ENCODE assay signal across 8 cellular contexts in the genomic region with DNA sequence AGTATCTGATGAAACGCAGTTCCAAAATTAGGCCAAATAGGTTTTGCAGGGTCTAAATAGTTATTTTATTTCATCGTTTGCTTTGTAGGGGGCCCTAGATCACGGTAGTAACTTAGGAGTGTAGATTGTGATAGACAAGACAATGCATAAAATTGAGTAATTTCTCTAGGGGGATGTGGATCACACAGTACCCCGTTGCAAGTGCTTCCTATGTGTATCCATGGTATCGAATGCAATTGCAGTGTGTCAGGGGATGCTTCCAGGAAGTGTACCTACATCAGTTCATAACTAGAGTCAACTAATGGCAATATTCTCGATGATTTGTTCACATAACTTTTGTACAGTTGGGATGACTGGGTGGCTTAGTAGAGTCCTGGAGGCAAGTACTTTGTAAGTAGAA. TPM values are rescaled to one million over a fixed set of nuclear protein-coding genes. Genes with fewer than 3 reads are reported as not detected.
DNase-seq lines count a peak whose midpoint lies in the region; ATAC-seq and TF ChIP-seq lines count a peak whose summit lies in the region.

No MANE protein-coding gene starts in this region.

- CTCF ChIA-PET in BJ (lab: Yijun Ruan, JAX), result interaction anchor here (1.4 kb wide), 1 partner anchor 9 kb away, joined by 3 read pairs; no protein-coding TSS in a partner anchor
- CTCF ChIA-PET in HEK293 (lab: Yijun Ruan, JAX), result interaction anchor here (0.7 to 1.5 kb wide), 2 partner anchors 10 to 386 kb away, joined by 5 to 6 read pairs; no protein-coding TSS in a partner anchor
- CTCF ChIA-PET in activated CD8-positive, alpha-beta T cell treated with anti-CD3 and anti-CD28 coated beads for 36 hours (lab: Charles Lee), result interaction anchor here (0.6 kb wide), 1 partner anchor 29 kb away, joined by 3 read pairs; no protein-coding TSS in a partner anchor

- peak; percentile 10 for ATAC-seq in activated CD8-positive, alpha-beta T cell treated with anti-CD3 and anti-CD28 coated beads for 36 hours

- 13% methylated on average over 6 of the region's 6 CpGs for WGBS in hepatocyte (ENCODE audit: low lambda C conversion rate, missing lambda C conversion rate)
- WGBS in smooth muscle cell (ENCODE audit: low lambda C conversion rate), result 12% methylated on average over 6 of the region's 6 CpGs

- POLR2A ChIA-PET in BJ (lab: Charles Lee), result interaction anchor here (0.5 kb wide), 1 partner anchor 269 kb away, joined by 3 read pairs; no protein-coding TSS in a partner anchor
- POLR2A ChIA-PET in HEK293 (lab: Yijun Ruan, JAX), result interaction anchor here (0.6 to 2.2 kb wide), 3 partner anchors 25 to 66 kb away, joined by 4 to 5 read pairs (median 5); partner anchors contain the start of genes KLHL23 and METTL5
- POLR2A ChIA-PET in activated CD8-positive, alpha-beta T cell treated with anti-CD3 and anti-CD28 coated beads for 36 hours (lab: Charles Lee), result interaction anchor here (3.0 kb wide), 1 partner anchor 28 kb away, joined by 12 read pairs; the partner anchor contains the start of gene UBR3

- no peaks in the 10 kb centered on the region for H3K9me3 Mint-ChIP-seq in activated CD8-positive, alpha-beta T cell treated with anti-CD3 and anti-CD28 coated beads for 36 hours

- no peaks in the 10 kb centered on the region for H3K9me3 ChIP-seq in HEK293 (ENCODE audit: control insufficient read depth, insufficient read depth, low read depth, low read length)
- no peaks in the 10 kb centered on the region for H3K9me3 ChIP-seq in hepatocyte (ENCODE audit: low read depth)
- no peaks in the 10 kb centered on the region for H3K9me3 ChIP-seq in smooth muscle cell (replicated peaks; ENCODE audit: low read depth)

- H3K4me2 ChIP-seq in hepatocyte (peak overlapping the region; percentile 79), smooth muscle cell (peak overlapping the region; percentile 89)

- H3K9me2 ChIP-seq in hepatocyte (replicated peaks; ENCODE audit: insufficient read depth), result no peaks in the 10 kb centered on the region

- peaks cover 20% of the 10 kb centered on the region for H3K36me3 Mint-ChIP-seq in activated CD8-positive, alpha-beta T cell treated with anti-CD3 and anti-CD28 coated beads for 36 hours (ENCODE audit: low read depth)

- H3K27ac ChIP-seq in HEK293 (ENCODE audit: extremely low read depth, low read depth, low read length), result peak overlapping the region; percentile 78
- H3K27ac ChIP-seq in hepatocyte, result peak overlapping the region; percentile 88
- peak overlapping the region; percentile 75 for H3K27ac ChIP-seq in smooth muscle cell (ENCODE audit: low read depth)

- H3K27ac Mint-ChIP-seq in activated CD8-positive, alpha-beta T cell treated with anti-CD3 and anti-CD28 coated beads for 36 hours, result peak overlapping the region; percentile 98

- H3K4me1 ChIP-seq in HEK293 (ENCODE audit: control insufficient read depth, insufficient read depth, low read length) (no peaks in the 10 kb centered on the region), hepatocyte (ENCODE audit: insufficient read depth) (peaks cover 4% of the 10 kb centered on the region), smooth muscle cell (ENCODE audit: low read depth) (peaks cover 12% of the 10 kb centered on the region)

- intact Hi-C loops in activated CD8-positive, alpha-beta T cell treated with anti-CD3 and anti-CD28 coated beads for 36 hours (cut with micrococcal nuclease), result no loop called here

- H3K36me3 ChIP-seq in BJ (ENCODE audit: control insufficient read depth, insufficient read depth, low read length), result peaks cover 4% of the 10 kb centered on the region
- H3K36me3 ChIP-seq in HEK293 (ENCODE audit: control insufficient read depth in 2 of 2, insufficient read depth in 1 of 2, low read length in 2 of 2), result peaks cover 33 to 35% of the 10 kb centered on the region in 2 experiments
- H3K36me3 ChIP-seq in hepatocyte (replicated peaks; ENCODE audit: insufficient read depth, low read depth), result no peaks in the 10 kb centered on the region
- peaks cover 10% of the 10 kb centered on the region for H3K36me3 ChIP-seq in smooth muscle cell (ENCODE audit: low read depth)

- peak overlapping the region; percentile 82 for H3K9ac ChIP-seq in smooth muscle cell (ENCODE audit: low read depth)

- no peaks in the 10 kb centered on the region for H3F3A ChIP-seq in smooth muscle cell (ENCODE audit: low read depth)

- DNase-seq in BJ (ENCODE audit: low read depth) (no peak), hepatocyte (ENCODE audit: low spot score) (no peak), smooth muscle cell (lab: John Stamatoyannopoulos, UW; ENCODE audit: unreplicated experiment) (no peak), GOT3 (lab: John Stamatoyannopoulos, UW) (no peak), SHP77 treated with DMSO at 0.1 percent for 48 hours (lab: John Stamatoyannopoulos, UW) (no peak), NCI-H345 treated with DMSO at 0.1 percent for 48 hours (lab: John Stamatoyannopoulos, UW; ENCODE audit: unreplicated experiment) (no peak)
- peak; percentile 16 for DNase-seq in activated CD8-positive, alpha-beta T cell treated with anti-CD3 and anti-CD28 coated beads for 36 hours

- H3K27me3 ChIP-seq in BJ (ENCODE audit: control insufficient read depth, insufficient read depth, low read length) (no peaks in the 10 kb centered on the region), hepatocyte (no peaks in the 10 kb centered on the region), smooth muscle cell (ENCODE audit: low read depth) (no peaks in the 10 kb centered on the region)

- no peaks in the 10 kb centered on the region for H3K27me3 Mint-ChIP-seq in activated CD8-positive, alpha-beta T cell treated with anti-CD3 and anti-CD28 coated beads for 36 hours

- H3K4me3 Mint-ChIP-seq in activated CD8-positive, alpha-beta T cell treated with anti-CD3 and anti-CD28 coated beads for 36 hours, result peak overlapping the region; percentile 97

- H3K79me2 ChIP-seq in hepatocyte, result peaks cover 54% of the 10 kb centered on the region
- peaks cover 56% of the 10 kb centered on the region for H3K79me2 ChIP-seq in smooth muscle cell (ENCODE audit: low read depth)

- H3K4me1 Mint-ChIP-seq in activated CD8-positive, alpha-beta T cell treated with anti-CD3 and anti-CD28 coated beads for 36 hours (ENCODE audit: low read depth), result peaks cover 31% of the 10 kb centered on the region

- TF ChIP-seq CTCF in BJ (IDR thresholded peaks at IDR 0.05; ENCODE audit: insufficient read depth, low read depth, low read length) (no peak), HEK293 (tag by site-specific recombination; IDR thresholded peaks at IDR 0.05) (no peak), hepatocyte (IDR thresholded peaks at IDR 0.05; ENCODE audit: poor library complexity) (no peak), smooth muscle cell (IDR thresholded peaks at IDR 0.05; ENCODE audit: borderline replicate concordance, insufficient read depth, poor library complexity, severe bottlenecking) (no peak)
- no peak for TF ChIP-seq CTCF in activated CD8-positive, alpha-beta T cell treated with anti-CD3 and anti-CD28 coated beads for 36 hours (IDR thresholded peaks at IDR 0.05)

- H2AFZ ChIP-seq in hepatocyte (peak overlapping the region; percentile 96), smooth muscle cell (ENCODE audit: low read depth) (peak overlapping the region; percentile 95)

- H3K4me3 ChIP-seq in BJ (ENCODE audit: low read depth, low read length), result peak overlapping the region; percentile 69
- peak overlapping the region; percentile 93 for H3K4me3 ChIP-seq in HEK293 (ENCODE audit: low read depth, low read length)
- H3K4me3 ChIP-seq in hepatocyte, result peak overlapping the region; percentile 86
- peak overlapping the region; percentile 97 for H3K4me3 ChIP-seq in smooth muscle cell

- H4K20me1 ChIP-seq in hepatocyte (ENCODE audit: insufficient read depth, poor library complexity, severe bottlenecking), result peaks cover 7% of the 10 kb centered on the region
- H4K20me1 ChIP-seq in smooth muscle cell (ENCODE audit: low read depth), result peaks cover 28% of the 10 kb centered on the region

TF ChIP-seq in HEK293, 187 proteins besides CTCF, POLR2A, EP300 and RAD21 (continues in another document):
- TF ChIP-seq SP3 (tag by site-specific recombination; IDR thresholded peaks at IDR 0.05), result no peak

RNA-seq across cellular contexts. Expression of gene SSB, which starts 0.9 kb away (rescaled TPM):
- 35.8 and 106 TPM in 2 replicates for polyA plus RNA-seq in BJ (2011; rRNA removed)
- 9.8 and 10.4 TPM in 2 replicates for polyA minus RNA-seq in BJ (2011; rRNA and poly(A)+ RNA removed)
- total RNA-seq in activated CD8-positive, alpha-beta T cell treated with anti-CD3 and anti-CD28 coated beads for 36 hours, result 100 to 1,000 TPM; 109 to 114 TPM
- total RNA-seq in hepatocyte, result 112 and 143 TPM in 2 replicates
- 176 and 181 TPM in 2 replicates for polyA plus RNA-seq in hepatocyte
- 95.8 and 99.1 TPM in 2 replicates for total RNA-seq in smooth muscle cell
- polyA plus RNA-seq in smooth muscle cell, result 91.5 and 132 TPM in 2 replicates

RNA-seq across cellular contexts. Expression of gene METTL5, which starts 25.1 kb away (rescaled TPM):
- 17.3 and 30.3 TPM in 2 replicates for polyA plus RNA-seq in BJ (2011; rRNA removed)
- 9.5 and 12.7 TPM in 2 replicates for polyA minus RNA-seq in BJ (2011; rRNA and poly(A)+ RNA removed)
- 100 to 1,000 TPM; 103 to 111 TPM for total RNA-seq in activated CD8-positive, alpha-beta T cell treated with anti-CD3 and anti-CD28 coated beads for 36 hours
- total RNA-seq in hepatocyte, result 45.9 and 61.0 TPM in 2 replicates
- polyA plus RNA-seq in hepatocyte, result 55.4 and 60.7 TPM in 2 replicates
- total RNA-seq in smooth muscle cell, result 72.5 and 84.0 TPM in 2 replicates
- 79.8 and 80.5 TPM in 2 replicates for polyA plus RNA-seq in smooth muscle cell

RNA-seq across cellular contexts. Expression of gene UBR3, which starts 27.7 kb away (rescaled TPM):
- polyA plus RNA-seq in BJ (2011; rRNA removed) (7.5 and 16.2 TPM in 2 replicates), hepatocyte (10.1 and 10.2 TPM in 2 replicates), smooth muscle cell (7.0 and 7.6 TPM in 2 replicates)
- polyA minus RNA-seq in BJ (2011; rRNA and poly(A)+ RNA removed), result 17.3 and 20.0 TPM in 2 replicates
- total RNA-seq in activated CD8-positive, alpha-beta T cell treated with anti-CD3 and anti-CD28 coated beads for 36 hours, result 10 to 100 TPM; 14.0 to 15.7 TPM
- total RNA-seq in hepatocyte (40.4 and 49.2 TPM in 2 replicates), smooth muscle cell (28.5 and 35.1 TPM in 2 replicates)
